Comparison of ENCODE assay signal across 21 cellular contexts in genomic region chr1:208564466-208564865, GRCh38.
"Had no signal": no experiment of that assay in that cellular context is flagged by ENCODE, and none has a peak within 500 bp of the region (broad histone marks: within the 10 kb centered on the region; RNA-seq: fewer than 3 reads in every experiment).

No MANE protein-coding gene starts in this region.

- H3K27ac Mint-ChIP-seq: mesothelial cell of epicardium; naive B cell; naive thymus-derived CD8-positive, alpha-beta T cell had no signal

- ATAC-seq: gastrocnemius medialis; heart right ventricle; left cardiac atrium; left lung; left ventricle myocardium superior; lower lobe of right lung; mucosa of descending colon; naive thymus-derived CD8-positive, alpha-beta T cell had no signal

- H3K27me3 ChIP-seq: gastrocnemius medialis, left lung had no signal

- H3K36me3 Mint-ChIP-seq: mesothelial cell of epicardium; naive B cell; naive thymus-derived CD8-positive, alpha-beta T cell had no signal

- H3K4me1 Mint-ChIP-seq: naive B cell; naive thymus-derived CD8-positive, alpha-beta T cell had no signal

- H3K27ac ChIP-seq: coronary artery, dorsolateral prefrontal cortex, esophagus squamous epithelium, gastrocnemius medialis, heart right ventricle, left lung, lower lobe of right lung had no signal

- H3K4me1 ChIP-seq: gastrocnemius medialis, heart right ventricle, left lung, lower lobe of right lung had no signal

- DNase-seq: dermis blood vessel endothelial cell; dorsolateral prefrontal cortex; effector CD4-positive, alpha-beta T cell; effector memory CD4-positive, alpha-beta T cell; esophagus squamous epithelium; foreskin fibroblast; foreskin melanocyte; gastrocnemius medialis; glutamatergic neuron; head of caudate nucleus; heart right ventricle; hippocampal formation; left cardiac atrium; left lung; left ventricle myocardium superior; lower lobe of right lung; mucosa of descending colon; naive B cell; naive thymus-derived CD8-positive, alpha-beta T cell had no signal

- H3K4me3 Mint-ChIP-seq: mesothelial cell of epicardium; naive B cell; naive thymus-derived CD8-positive, alpha-beta T cell had no signal

- H3K4me3 ChIP-seq: coronary artery, dorsolateral prefrontal cortex, esophagus squamous epithelium, gastrocnemius medialis, heart right ventricle, left lung, lower lobe of right lung, mucosa of descending colon had no signal

- H3K9me3 ChIP-seq: esophagus squamous epithelium, gastrocnemius medialis, heart right ventricle, left lung, lower lobe of right lung, mucosa of descending colon had no signal

- H3K36me3 ChIP-seq: esophagus squamous epithelium, gastrocnemius medialis, heart right ventricle, left lung, lower lobe of right lung had no signal
